Comparison of ENCODE assay signal across 8 cellular contexts in genomic region chr19:8050274-8051096, GRCh38. TPM values are rescaled to one million over a fixed set of nuclear protein-coding genes. Genes with fewer than 3 reads are reported as not detected.
DNase-seq lines count a peak whose midpoint lies in the region; ATAC-seq and TF ChIP-seq lines count a peak whose summit lies in the region.

No MANE protein-coding gene starts in this region.

- peak; percentile 87 for DNase-seq in NCI-H2196 (lab: John Stamatoyannopoulos, UW; ENCODE audit: unreplicated experiment)
- DNase-seq in activated CD4-positive, alpha-beta T cell treated with anti-CD3 and anti-CD28 coated beads for 1 hour, result peak; percentile 74
- no peak for DNase-seq in chondrocyte (ENCODE audit: low spot score)
- DNase-seq in kidney tubule cell (ENCODE audit: low spot score), result peak; percentile 77
- peak; percentile 96 for DNase-seq in stimulated activated CD4-positive, alpha-beta T cell treated with anti-CD3 and anti-CD28 coated beads, Interleukin-1b, Interleukin-23, amount 100 ng/mL, for 48 hours
- DNase-seq in middle frontal gyrus (ENCODE audit: extremely low spot score, low spot score), result no peak

- H3K27me3 Mint-ChIP-seq in chondrocyte (ENCODE audit: low read depth), result peaks cover 7% of the 10 kb centered on the region

- H3K9me3 Mint-ChIP-seq in chondrocyte (ENCODE audit: low read depth), result no peaks in the 10 kb centered on the region

- peaks cover 2% of the 10 kb centered on the region for H3K36me3 Mint-ChIP-seq in chondrocyte (ENCODE audit: low read depth)

- H3K27ac Mint-ChIP-seq in chondrocyte (ENCODE audit: unreplicated experiment), result peak overlapping the region; percentile 27

- no peak for TF ChIP-seq CTCF in chondrocyte (IDR thresholded peaks at IDR 0.05)

- no peaks in the 10 kb centered on the region for H3K4me1 Mint-ChIP-seq in chondrocyte (ENCODE audit: low read depth)

- peak; percentile 62 for TF ChIP-seq POLR2A in GM18526 (IDR thresholded peaks at IDR 0.05; ENCODE audit: extremely low read depth, insufficient read length)

- ATAC-seq in HG03039 (IDR thresholded peaks at IDR 0.05; ENCODE audit: unreplicated experiment), result peak; percentile 64

- peak overlapping the region; percentile 48 for H3K4me3 Mint-ChIP-seq in chondrocyte (ENCODE audit: unreplicated experiment)

RNA-seq across cellular contexts. Expression of gene CCL25, which starts 2.1 kb away (rescaled TPM):
- not detected in 3 replicates for total RNA-seq in chondrocyte

RNA-seq across cellular contexts. Expression of gene ELAVL1, which starts 45.0 kb away (rescaled TPM):
- 67.9 to 80.5 TPM (median 71.9 TPM) in 3 replicates for total RNA-seq in chondrocyte

Comparison
In these comparisons a context has a peak if more than half of its experiments do, and no peak if none do; other contexts are left out.
1. DNase-seq: peak in NCI-H2196 (single experiment), activated CD4-positive, alpha-beta T cell treated with anti-CD3 and anti-CD28 coated beads for 1 hour (single experiment), kidney tubule cell (single experiment) and stimulated activated CD4-positive, alpha-beta T cell treated with anti-CD3 and anti-CD28 coated beads, Interleukin-1b, Interleukin-23, amount 100 ng/mL, for 48 hours (single experiment); none in chondrocyte (single experiment) and middle frontal gyrus (single experiment).